Comparison of ENCODE assay signal across 9 cellular contexts in the genomic region with DNA sequence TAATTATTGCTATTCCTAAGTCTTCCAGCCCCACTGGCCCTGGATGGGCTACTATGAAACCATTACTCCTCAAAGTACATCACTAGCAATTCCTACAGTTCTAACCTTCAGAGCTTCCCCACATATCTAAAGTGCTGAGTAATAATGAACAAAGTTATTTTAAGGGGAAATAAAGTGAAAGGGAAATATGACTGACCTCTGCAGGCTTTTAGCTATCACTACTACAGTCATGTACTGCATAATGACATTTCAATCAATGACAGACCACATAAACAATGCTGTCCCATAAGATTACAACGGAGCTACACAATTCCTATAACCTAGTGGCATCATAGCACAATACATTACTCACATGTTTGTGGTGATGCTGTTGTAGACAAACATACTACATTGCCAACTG. TPM values are rescaled to one million over a fixed set of nuclear protein-coding genes. Genes with fewer than 3 reads are reported as not detected.
A peak's percentile ranks its signal among the peaks of the same experiment; 100 is the strongest.
DNase-seq lines count a peak whose midpoint lies in the region; ATAC-seq, FAIRE-seq and TF ChIP-seq lines count a peak whose summit lies in the region.
"Had no signal": no experiment of that assay in that cellular context is flagged by ENCODE, and none has a peak within 500 bp of the region (broad histone marks: within the 10 kb centered on the region; RNA-seq: fewer than 3 reads in every experiment).

No MANE protein-coding gene starts in this region.

- no peak for TF ChIP-seq EP300 in stomach (IDR thresholded peaks at IDR 0.05)

- no peak for FAIRE-seq in RCC 7860 (lab: Jason Lieb, UNC)

- TF ChIP-seq POLR2A in right lobe of liver (IDR thresholded peaks at IDR 0.05), result no peak
- no peak for TF ChIP-seq POLR2A in stomach (IDR thresholded peaks at IDR 0.05)

- ATAC-seq in GM18858 (IDR thresholded peaks at IDR 0.05; ENCODE audit: unreplicated experiment) (peak; percentile 66), HG02798 (IDR thresholded peaks at IDR 0.05; ENCODE audit: poor library complexity, unreplicated experiment) (peak; percentile 43), right lobe of liver (peak; percentile 56 to 84 (median 82)), sciatic nerve (no peak)

- H3K27ac ChIP-seq in right lobe of liver (peak overlapping the region in 1 of 3 donors; percentile 16), stomach (no peak overlapping the region)

- H3K4me1 ChIP-seq in right lobe of liver, result peaks cover 0 to 42% (median 7%) of the 10 kb centered on the region in 4 donors
- peaks cover 0 to 31% (median 19%) of the 10 kb centered on the region in 4 donors for H3K4me1 ChIP-seq in stomach

- WGBS in right lobe of liver (ENCODE audit: insufficient coverage, low coverage, low lambda C conversion rate, missing lambda C conversion rate), result 22% methylated on average over 1 of the region's 1 CpG
- 41 to 73% (median 61%) methylated on average over 1 of the region's 1 CpG for WGBS in stomach, 5 donors

- TF ChIP-seq CTCF in right lobe of liver (IDR thresholded peaks at IDR 0.05) (peak; percentile 28 to 45 (median 36)), stomach (IDR thresholded peaks at IDR 0.05) (no peak)

- H3K27me3 ChIP-seq in right lobe of liver, result no peaks in the 10 kb centered on the region
- no peaks in the 10 kb centered on the region for H3K27me3 ChIP-seq in stomach

- DNase-seq in RCC 7860 (ENCODE audit: low spot score) (peak; percentile 55), right lobe of liver (no peak), MV-4-11 (lab: John Stamatoyannopoulos, UW) (no peak), stomach (no peak), NK-92 (lab: John Stamatoyannopoulos, UW; ENCODE audit: unreplicated experiment) (no peak), sciatic nerve (ENCODE audit: low spot score) (no peak)
- DNase-seq: NCI-H2171 had no signal

- intact Hi-C loops in right lobe of liver (cut with DNase I) (no loop called here), stomach (cut with DNase I; ENCODE audit: low total_unique reads) (no loop called here), sciatic nerve (cut with DNase I) (no loop called here)

- no peak overlapping the region for H3K4me3 ChIP-seq in right lobe of liver
- H3K4me3 ChIP-seq in stomach, result no peak overlapping the region

- H3K36me3 ChIP-seq in right lobe of liver (peaks cover 0 to 7% (median 0%) of the 10 kb centered on the region in 4 donors), stomach (peaks cover 7 to 86% (median 63%) of the 10 kb centered on the region in 4 donors)

- H3K9me3 ChIP-seq in right lobe of liver, result no peaks in the 10 kb centered on the region
- H3K9me3 ChIP-seq in stomach, result no peaks in the 10 kb centered on the region

RNA-seq across cellular contexts. Expression of a gene that starts 22.1 kb away (rescaled TPM):
- 1 to 10 TPM; 4.3 to 5.9 (median 4.9) TPM for total RNA-seq in right lobe of liver
- 10 to 100 TPM in 3 of 5 donors, 1 to 10 TPM in 2; 2.9 to 35.6 (median 10.7) TPM for total RNA-seq in stomach
- 1 to 10 TPM; 1.8 to 2.7 (median 2.7) TPM for polyA plus RNA-seq in stomach
- total RNA-seq in sciatic nerve, result 18.4 TPM

RNA-seq across cellular contexts. Expression of a gene that starts 32.5 kb away (rescaled TPM):
- total RNA-seq in right lobe of liver, result 1 to 10 TPM in 3 of 6 experiments, under 1 TPM in 3; 0.20 to 4.3 (median 1.1) TPM
- total RNA-seq in stomach, result 10 to 100 TPM in 2 of 5 donors, 1 to 10 TPM in 2, under 1 TPM in 1; 0.58 to 16.5 (median 7.6) TPM
- 1 to 10 TPM in 1 of 3 donors, under 1 TPM in 1, not detected in 1; 0.50 to 3.7 TPM for polyA plus RNA-seq in stomach
- total RNA-seq in sciatic nerve, result 0.45 TPM

Comparison
In these comparisons a context has a peak if more than half of its experiments do, and no peak if none do; other contexts are left out.
1. CTCF ChIP-seq: peak in right lobe of liver (4 of 4); none in stomach (0 of 7).